16 cellular contexts compared by ENCODE assay signal in genomic region chrX:13721371-13721770, GRCh38. TPM values are rescaled to one million over a fixed set of nuclear protein-coding genes. Genes with fewer than 3 reads are reported as not detected.
DNase-seq lines count a peak whose midpoint lies in the region; ATAC-seq and TF ChIP-seq lines count a peak whose summit lies in the region.
"Had no signal": no experiment of that assay in that cellular context is flagged by ENCODE, and none has a peak within 500 bp of the region (broad histone marks: within the 10 kb centered on the region; RNA-seq: fewer than 3 reads in every experiment).

No MANE protein-coding gene starts in this region.

- H3K4me1 ChIP-seq in right cardiac atrium (ENCODE audit: control insufficient read depth, insufficient read depth, low read length) (peaks cover 3% of the 10 kb centered on the region), PC-9 (replicated peaks; ENCODE audit: insufficient read depth) (peaks cover 15% of the 10 kb centered on the region), muscle layer of colon (ENCODE audit: insufficient read depth, low read length) (peaks cover 10% of the 10 kb centered on the region), vagina (peaks cover 19% of the 10 kb centered on the region)
- H3K4me1 ChIP-seq: BE2C had no signal

- peaks cover 37% of the 10 kb centered on the region for H3K79me2 ChIP-seq in PC-9 (ENCODE audit: low read depth)

- H3K36me3 ChIP-seq in PC-9 (ENCODE audit: low read depth) (no peaks in the 10 kb centered on the region; the same call in 1 of the 2 replicates), muscle layer of colon (ENCODE audit: insufficient read depth, low read length) (no peaks in the 10 kb centered on the region), vagina (peaks cover 0 to 4% of the 10 kb centered on the region in 2 donors)

- BruUV-seq in PC-9 (replicated peaks; lab: Mats Ljungman, UMichigan) = no TSS peak

- H3K27me3 ChIP-seq in right cardiac atrium (ENCODE audit: control insufficient read depth, insufficient read depth) = no peaks in the 10 kb centered on the region
- no peaks in the 10 kb centered on the region for H3K27me3 ChIP-seq in PC-9 (ENCODE audit: insufficient read depth, low read depth)
- H3K27me3 ChIP-seq in muscle layer of colon (ENCODE audit: control insufficient read depth in 1 of 2, insufficient read depth in 2 of 2, low read length in 2 of 2) = no peaks in the 10 kb centered on the region
- H3K27me3 ChIP-seq in vagina = no peaks in the 10 kb centered on the region
- H3K27me3 ChIP-seq: BE2C had no signal

- no peak for DNase-seq in right cardiac atrium
- no peak for DNase-seq in cardiac septum (ENCODE audit: low spot score)
- DNase-seq in PC-9 = no peak
- no peak for DNase-seq in vagina (ENCODE audit: extremely low spot score in 2 of 2)
- DNase-seq in NCI-H2196 treated with DMSO at 0.1 percent for 48 hours (lab: John Stamatoyannopoulos, UW; ENCODE audit: unreplicated experiment) = no peak
- DNase-seq: activated naive CD8-positive, alpha-beta T cell treated with anti-CD3 and anti-CD28 coated beads for 36 hours; BE2C; H9; mesendoderm; NCI-H524 treated with DMSO at 0.1 percent for 48 hours; SHP77; stimulated activated CD4-positive, alpha-beta T cell treated with anti-CD3 and anti-CD28 coated beads, Interleukin-2, amount 100 ng/mL, for 48 hours had no signal

- H4K20me1 ChIP-seq in PC-9 (ENCODE audit: insufficient read depth) = no peaks in the 10 kb centered on the region

- intact Hi-C loops in right cardiac atrium (cut with DNase I) (no loop called here), cardiac septum (cut with DNase I) (no loop called here), PC-9 (cut with micrococcal nuclease; ENCODE audit: unreplicated experiment) (no loop called here), vagina (cut with DNase I) (no loop called here)

- no peak for TF ChIP-seq POLR2A in vagina (IDR thresholded peaks at IDR 0.05)

- H3K4me3 ChIP-seq in right cardiac atrium (ENCODE audit: low read length) (no peak overlapping the region), PC-9 (no peak overlapping the region), muscle layer of colon (ENCODE audit: low read depth in 1 of 2, low read length in 2 of 2) (no peak overlapping the region), vagina (no peak overlapping the region)

- no peak overlapping the region for H3K9ac ChIP-seq in muscle layer of colon (ENCODE audit: low read length)

- no peaks in the 10 kb centered on the region for H3K9me3 ChIP-seq in right cardiac atrium (ENCODE audit: control insufficient read depth, low read length)
- no peaks in the 10 kb centered on the region for H3K9me3 ChIP-seq in PC-9 (ENCODE audit: insufficient read depth, low read depth)
- no peaks in the 10 kb centered on the region for H3K9me3 ChIP-seq in muscle layer of colon (ENCODE audit: low read length)
- no peaks in the 10 kb centered on the region for H3K9me3 ChIP-seq in vagina
- H3K9me3 ChIP-seq: BE2C had no signal

- CTCF ChIA-PET in PC-9 (lab: Charles Lee) = interaction anchor here (0.6 kb wide), 1 partner anchor 908 kb away, joined by 13 read pairs; no protein-coding TSS in a partner anchor

- H3F3A ChIP-seq in PC-9 (ENCODE audit: insufficient read depth, low read depth) = peaks cover 9% of the 10 kb centered on the region; the same call in 1 of the 2 replicates

- no peak for TF ChIP-seq CTCF in PC-9 (conservative IDR thresholded peaks at IDR 0.05)
- no peak for TF ChIP-seq CTCF in vagina (IDR thresholded peaks at IDR 0.05)

- POLR2A ChIA-PET in PC-9 (lab: Charles Lee; ENCODE audit: unreplicated experiment) = interaction anchor here (0.6 to 0.9 kb wide), 2 partner anchors 13 to 54 kb away, joined by 5 to 18 read pairs; partner anchors contain the start of genes OFD1 and TRAPPC2

- WGBS in right cardiac atrium = 78% methylated on average over 4 of the region's 4 CpGs

- no peak overlapping the region for H2AFZ ChIP-seq in PC-9

- H3K4me2 ChIP-seq in PC-9 = peak overlapping the region; percentile 54

- H3K9me2 ChIP-seq in PC-9 (ENCODE audit: insufficient read depth) = no peaks in the 10 kb centered on the region

- peak overlapping the region; percentile 58 for H3K27ac ChIP-seq in right cardiac atrium (ENCODE audit: low read length)
- H3K27ac ChIP-seq in PC-9 = 0 out of 2 replicates have a peak overlapping the region, but pooled peaks have one; percentile 19
- peak overlapping the region; percentile 43 for H3K27ac ChIP-seq in muscle layer of colon (ENCODE audit: low read depth, low read length)
- peak overlapping the region; percentile 59 for H3K27ac ChIP-seq in vagina

- ATAC-seq in right cardiac atrium (no peak), HG03460 (IDR thresholded peaks at IDR 0.05; ENCODE audit: unreplicated experiment) (no peak), HG03097 (IDR thresholded peaks at IDR 0.05; ENCODE audit: low FRiP score, unreplicated experiment) (no peak)
- ATAC-seq: stimulated activated memory B cell treated with anti-CD40 and anti-IgM and Interleukin-4, amounts not matched to agents 10 μg/mL and 1 μg/mL and 100 μg/mL, for 72 hours had no signal

RNA-seq across cellular contexts. Expression of gene TRAPPC2, which starts 13.0 kb away (rescaled TPM):
- 1 to 10 TPM; 6.4 to 8.7 (median 7.8) TPM for total RNA-seq in right cardiac atrium
- polyA plus RNA-seq in right cardiac atrium = 4.3 TPM
- total RNA-seq in cardiac septum = 9.9 TPM
- 18.5 and 23.6 TPM in 2 replicates for total RNA-seq in PC-9 (2021)
- total RNA-seq in vagina = 14.2 TPM

RNA-seq across cellular contexts. Expression of gene OFD1, which starts 13.2 kb away (rescaled TPM):
- 10 to 100 TPM in 3 of 4 donors, 1 to 10 TPM in 1; 9.8 to 13.2 (median 12.7) TPM for total RNA-seq in right cardiac atrium
- 11.4 TPM for polyA plus RNA-seq in right cardiac atrium
- 12.8 TPM for total RNA-seq in cardiac septum
- 31.6 and 35.6 TPM in 2 replicates for total RNA-seq in PC-9 (2021)
- 49.1 TPM for total RNA-seq in vagina

RNA-seq across cellular contexts. Expression of gene RAB9A, which starts 32.4 kb away (rescaled TPM):
- total RNA-seq in right cardiac atrium (10 to 100 TPM; 18.5 to 20.6 (median 19.5) TPM), cardiac septum (28.2 TPM), PC-9 (2021) (26.7 and 30.7 TPM in 2 replicates), vagina (15.0 TPM)
- 19.4 TPM for polyA plus RNA-seq in right cardiac atrium
